In genomic region chr2:74333175-74333574, GRCh38 we compare ENCODE assay signal across 9 cellular contexts. TPM values are rescaled to one million over a fixed set of nuclear protein-coding genes. Genes with fewer than 3 reads are reported as not detected.
DNase-seq lines count a peak whose midpoint lies in the region; ATAC-seq and TF ChIP-seq lines count a peak whose summit lies in the region.
"Had no signal": no experiment of that assay in that cellular context is flagged by ENCODE, and none has a peak within 500 bp of the region (broad histone marks: within the 10 kb centered on the region; RNA-seq: fewer than 3 reads in every experiment).

No MANE protein-coding gene starts in this region.

- no peaks in the 10 kb centered on the region for H3K4me1 Mint-ChIP-seq in CD14-positive monocyte

- no peak overlapping the region for H3K4me3 Mint-ChIP-seq in CD14-positive monocyte

- H3K27me3 ChIP-seq in RWPE2 (ENCODE audit: insufficient read depth, poor library complexity, severe bottlenecking), result no peaks in the 10 kb centered on the region
- H3K27me3 ChIP-seq in spleen (replicated peaks in 1 of 7), result no peaks in the 10 kb centered on the region
- H3K27me3 ChIP-seq: Peyer's patch had no signal

- DNase-seq in D341Med (ENCODE audit: low spot score) (peak; percentile 62), HEK293T (ENCODE audit: extremely low spot score) (peak; percentile 45), RWPE2 (ENCODE audit: low spot score) (no peak), fibroblast of peridontal ligament (ENCODE audit: extremely low read depth) (peak; percentile 47), spleen (no peak), CD14-positive monocyte (ENCODE audit: low spot score) (no peak)

- no peaks in the 10 kb centered on the region for H3K36me3 Mint-ChIP-seq in CD14-positive monocyte

- POLR2A ChIA-PET in HEK293T (lab: Yijun Ruan, JAX), result interaction anchor here (1.1 kb wide), 1 partner anchor 58 kb away, joined by 3 read pairs; no protein-coding TSS in a partner anchor

- H3K4me1 ChIP-seq in RWPE2 (ENCODE audit: insufficient read depth, poor library complexity, severe bottlenecking), result no peaks in the 10 kb centered on the region
- peaks cover 0 to 8% (median 2%) of the 10 kb centered on the region in 6 donors for H3K4me1 ChIP-seq in spleen
- H3K4me1 ChIP-seq: Peyer's patch had no signal

- H3K9me3 Mint-ChIP-seq in CD14-positive monocyte, result no peaks in the 10 kb centered on the region

- TF ChIP-seq CTCF in RWPE2 (IDR thresholded peaks at IDR 0.05; ENCODE audit: poor library complexity, severe bottlenecking), result peak; percentile 44
- TF ChIP-seq CTCF in spleen (IDR thresholded peaks at IDR 0.05 in 8 of 11, conservative IDR thresholded peaks at IDR 0.05 in 3 of 11), result peak in 2 of 11 experiments; percentile 6 to 16
- TF ChIP-seq CTCF in CD14-positive monocyte (IDR thresholded peaks at IDR 0.05), result no peak

- no peak overlapping the region for H3K4me3 ChIP-seq in RWPE2 (ENCODE audit: severe bottlenecking)
- no peak overlapping the region for H3K4me3 ChIP-seq in spleen
- H3K4me3 ChIP-seq: Peyer's patch had no signal

- ATAC-seq in RWPE2 (ENCODE audit: low read depth), result peak; percentile 61; the same call in 1 of the 3 replicates
- no peak for ATAC-seq in HG02623 (IDR thresholded peaks at IDR 0.05; ENCODE audit: unreplicated experiment)
- no peak for ATAC-seq in HG02763 (IDR thresholded peaks at IDR 0.05; ENCODE audit: unreplicated experiment)

- H3K9me3 ChIP-seq in RWPE2 (ENCODE audit: severe bottlenecking), result no peaks in the 10 kb centered on the region
- no peaks in the 10 kb centered on the region for H3K9me3 ChIP-seq in spleen
- H3K9me3 ChIP-seq: Peyer's patch had no signal

- intact Hi-C loops in spleen (cut with DNase I; ENCODE audit: low total_unique reads) (loop anchor here (5.0 kb wide), 1 partner anchor 81 kb away; no protein-coding TSS in a partner anchor), CD14-positive monocyte (cut with micrococcal nuclease) (loop anchor here in 1 of 2 donors (10.0 kb wide), 1 partner anchor 508 kb away; the partner anchor contains the start of gene STAMBP)

- CTCF ChIA-PET in HEK293T (lab: Yijun Ruan, JAX), result interaction anchor here (0.6 to 4.4 kb wide), 4 partner anchors 8 to 68 kb away, joined by 3 to 48 read pairs (median 4); no protein-coding TSS in a partner anchor

- H3K36me3 ChIP-seq in RWPE2 (ENCODE audit: low read depth) (no peaks in the 10 kb centered on the region), spleen (peaks cover 0 to 40% (median 0%) of the 10 kb centered on the region in 6 donors)

- H3K27me3 Mint-ChIP-seq in CD14-positive monocyte (ENCODE audit: low read depth in 3 of 3), result no peaks in the 10 kb centered on the region

- no peak overlapping the region for H3K27ac Mint-ChIP-seq in CD14-positive monocyte

- TF ChIP-seq POLR2A in spleen (IDR thresholded peaks at IDR 0.05), result no peak

- WGBS in spleen, 5 donors, result 74 to 85% (median 84%) methylated on average over 3 of the region's 3 CpGs

- H3K27ac ChIP-seq in RWPE2 (ENCODE audit: poor library complexity, severe bottlenecking) (no peak overlapping the region), spleen (no peak overlapping the region)
- H3K27ac ChIP-seq: Peyer's patch had no signal

TF ChIP-seq in HEK293T, 16 proteins besides CTCF, POLR2A, EP300 and RAD21:
- no peak for TF ChIP-seq SUZ12 (IDR thresholded peaks at IDR 0.05)
- TF ChIP-seq L3MBTL2 (conservative IDR thresholded peaks at IDR 0.05), result no peak
- no peak for TF ChIP-seq FOXA1 (IDR thresholded peaks at IDR 0.05)
- no peak for TF ChIP-seq BHLHE40 (IDR thresholded peaks at IDR 0.05; ENCODE audit: borderline replicate concordance)
- TF ChIP-seq FOXM1 (IDR thresholded peaks at IDR 0.05; ENCODE audit: borderline replicate concordance), result no peak
- no peak for TF ChIP-seq HDGF (IDR thresholded peaks at IDR 0.05; ENCODE audit: borderline replicate concordance)
- TF ChIP-seq LEF1 (IDR thresholded peaks at IDR 0.05; ENCODE audit: borderline replicate concordance), result no peak
- no peak for TF ChIP-seq ELF4 (IDR thresholded peaks at IDR 0.05)
- TF ChIP-seq NFRKB (IDR thresholded peaks at IDR 0.05), result no peak
- TF ChIP-seq FOXK2 (IDR thresholded peaks at IDR 0.05), result no peak
- TF ChIP-seq ZNF384 (IDR thresholded peaks at IDR 0.05), result no peak
- no peak for TF ChIP-seq ARNT (IDR thresholded peaks at IDR 0.05)
- no peak for TF ChIP-seq PKNOX1 (IDR thresholded peaks at IDR 0.05)
- no peak for TF ChIP-seq SP1 (IDR thresholded peaks at IDR 0.05)
- TF ChIP-seq CTBP1 (IDR thresholded peaks at IDR 0.05; ENCODE audit: borderline replicate concordance), result no peak
- no peak for TF ChIP-seq TARDBP (IDR thresholded peaks at IDR 0.05)

RNA-seq across cellular contexts. Expression of gene SLC4A5, which starts 10.0 kb away (rescaled TPM):
- total RNA-seq in spleen, result 1 to 10 TPM; 2.1 to 9.7 (median 3.9) TPM
- 1 to 10 TPM in 1 of 3 donors, under 1 TPM in 2; 0.45 to 1.1 (median 0.62) TPM for polyA plus RNA-seq in spleen
- polyA plus RNA-seq in CD14-positive monocyte, result under 1 TPM in 1 of 2 donors, not detected in 1; 0.10 TPM

RNA-seq across cellular contexts. Expression of gene DCTN1, which starts 46.9 kb away (rescaled TPM):
- 100 to 1,000 TPM in 4 of 7 donors, 10 to 100 TPM in 3; 81.8 to 113 (median 100) TPM for total RNA-seq in spleen
- polyA plus RNA-seq in spleen (10 to 100 TPM; 47.8 to 77.2 (median 53.7) TPM), CD14-positive monocyte (10 to 100 TPM; 27.7 to 45.5 TPM)

Comparison
In these comparisons a context has a peak if more than half of its experiments do, and no peak if none do; other contexts are left out.
1. DNase-seq: peak in D341Med (single experiment), HEK293T (single experiment) and fibroblast of peridontal ligament (single experiment); none in RWPE2 (single experiment), spleen (single experiment) and CD14-positive monocyte (single experiment).